8 cellular contexts compared by ENCODE assay signal in the genomic region with DNA sequence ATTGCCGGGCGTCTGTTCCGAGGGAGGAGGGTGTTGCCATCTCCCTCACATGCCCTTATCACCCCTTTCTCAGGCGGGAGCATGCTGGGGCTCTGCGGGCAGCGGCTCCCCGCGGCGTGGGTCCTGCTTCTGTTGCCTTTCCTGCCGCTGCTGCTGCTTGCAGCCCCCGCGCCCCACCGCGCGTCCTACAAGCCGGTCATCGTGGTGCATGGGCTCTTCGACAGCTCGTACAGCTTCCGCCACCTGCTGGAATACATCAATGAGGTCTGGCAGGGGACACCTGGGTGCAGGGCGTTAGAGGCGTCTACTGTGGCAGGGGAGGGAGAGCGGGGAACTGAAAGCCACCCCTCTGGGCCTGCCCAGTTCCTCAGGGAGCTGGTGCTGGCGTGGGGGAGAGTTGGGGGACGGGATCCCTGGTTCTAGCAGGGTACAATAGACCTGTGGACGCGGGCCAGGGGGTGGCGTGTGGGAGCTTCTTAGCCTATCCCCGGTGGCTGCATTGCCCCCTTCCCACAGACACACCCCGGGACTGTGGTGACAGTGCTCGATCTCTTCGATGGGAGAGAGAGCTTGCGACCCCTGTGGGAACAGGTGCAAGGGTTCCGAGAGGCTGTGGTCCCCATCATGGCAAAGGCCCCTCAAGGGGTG. TPM values are rescaled to one million over a fixed set of nuclear protein-coding genes. Genes with fewer than 3 reads are reported as not detected.
DNase-seq lines count a peak whose midpoint lies in the region; ATAC-seq and TF ChIP-seq lines count a peak whose summit lies in the region.

No MANE protein-coding gene starts in this region.

- peak overlapping the region; percentile 87 for H3K14ac ChIP-seq in IMR-90 (replicated peaks; ENCODE audit: low read depth, low read length)

- intact Hi-C loops in IMR-90 (cut with micrococcal nuclease): loop anchor here (1.0 to 10.0 kb wide), 6 partner anchors 35 to 252 kb away; a partner anchor contains a TSS
- intact Hi-C loops in transverse colon (cut with DNase I; ENCODE audit: low total_unique reads): loop anchor here (2.0 to 5.0 kb wide), 2 partner anchors 36 to 502 kb away; a partner anchor contains a TSS

- peak overlapping the region; percentile 75 for H3K23ac ChIP-seq in IMR-90 (ENCODE audit: low read depth, low read length)

- H3K27ac ChIP-seq in IMR-90 (ENCODE audit: insufficient read depth, low read length): peak overlapping the region; percentile 84
- H3K27ac ChIP-seq in transverse colon: peak overlapping the region; percentile 85 to 97 (median 90)

- H4K5ac ChIP-seq in IMR-90 (ENCODE audit: low read depth, low read length): peak overlapping the region; percentile 51; the same call in 1 of the 2 replicates

- 0 out of 2 replicates have a peak overlapping the region, but pooled peaks have one; percentile 78 for H3K56ac ChIP-seq in IMR-90 (ENCODE audit: extremely low read depth, insufficient read depth, low read length)

- H2AK9ac ChIP-seq in IMR-90 (replicated peaks; ENCODE audit: low read depth, low read length, poor library complexity): peak overlapping the region; percentile 98

- peak; percentile 26 for DNase-seq in NK-92 treated with Interleukin-12 subunit alpha and Interleukin-12 subunit beta, amount 100 ng/mL, for 24 hours (lab: John Stamatoyannopoulos, UW)
- DNase-seq in NK-92 (lab: John Stamatoyannopoulos, UW; ENCODE audit: unreplicated experiment) (no peak), IMR-90 (peak; percentile 71), RKO (ENCODE audit: low spot score) (peak; percentile 75), fibroblast of the aortic adventitia (ENCODE audit: low read depth) (peak; percentile 64), neural crest cell (ENCODE audit: low read depth, low spot score) (peak; percentile 41), transverse colon (peak; percentile 85)
- DNase-seq in activated effector memory CD4-positive, alpha-beta T cell treated with Interleukin-2 at 50 U/mL for 16 hours: peak; percentile 53

- peaks cover 14% of the 10 kb centered on the region for H3K36me3 Mint-ChIP-seq in neural crest cell (ENCODE audit: low read depth)

- H3K36me3 ChIP-seq in IMR-90 (ENCODE audit: control insufficient read depth, insufficient read depth, low read length): peaks cover 11% of the 10 kb centered on the region
- peaks cover 0 to 9% (median 0%) of the 10 kb centered on the region in 4 donors for H3K36me3 ChIP-seq in transverse colon

- peaks cover 46% of the 10 kb centered on the region for H3K4me1 Mint-ChIP-seq in neural crest cell

- no peak for TF ChIP-seq EP300 in transverse colon (IDR thresholded peaks at IDR 0.05; ENCODE audit: low read depth)

- peak overlapping the region; percentile 78 for H2BK120ac ChIP-seq in IMR-90 (ENCODE audit: low read depth, low read length)

- H3K4me3 ChIP-seq in IMR-90 (ENCODE audit: insufficient read depth, low read depth, low read length): peak overlapping the region; percentile 67
- peak overlapping the region; percentile 75 for H3K4me3 ChIP-seq in fibroblast of the aortic adventitia (ENCODE audit: low read depth, low read length)
- H3K4me3 ChIP-seq in transverse colon: peak overlapping the region; percentile 48 to 85 (median 70)

- peak overlapping the region; percentile 84 for H3K4ac ChIP-seq in IMR-90 (ENCODE audit: low read depth, low read length)

- no peak overlapping the region; the same call in 1 of the 2 replicates for H2BK20ac ChIP-seq in IMR-90 (ENCODE audit: low read depth, low read length)

- peak overlapping the region; percentile 75 to 96 for H4K8ac ChIP-seq in IMR-90 (ENCODE audit: low read depth in 2 of 2, low read length in 2 of 2)

- no peaks in the 10 kb centered on the region for H3K27me3 Mint-ChIP-seq in neural crest cell (ENCODE audit: low read depth)

- peak overlapping the region; percentile 79 for H3K4me2 ChIP-seq in IMR-90 (ENCODE audit: low read depth, low read length)

- H3K27me3 ChIP-seq in IMR-90 (ENCODE audit: control insufficient read depth, insufficient read depth, low read length) (no peaks in the 10 kb centered on the region), transverse colon (no peaks in the 10 kb centered on the region)

- no peaks in the 10 kb centered on the region for H4K20me1 ChIP-seq in IMR-90 (ENCODE audit: insufficient read depth, low read length)

- POLR2A ChIA-PET in IMR-90 (lab: Charles Lee; ENCODE audit: unreplicated experiment): no interaction called here

- 0 out of 3 replicates have a peak overlapping the region, but pooled peaks have one; percentile 16 for H2BK15ac ChIP-seq in IMR-90 (ENCODE audit: low read depth, low read length)

- H3K4me3 Mint-ChIP-seq in neural crest cell: peak overlapping the region; percentile 100

- H3K9me3 ChIP-seq in IMR-90 (ENCODE audit: control insufficient read depth, insufficient read depth, low read length) (no peaks in the 10 kb centered on the region), transverse colon (no peaks in the 10 kb centered on the region)

- 2% methylated on average over 19 of the region's 34 CpGs; no CpG with 5 or more reads in 1 of the 2 experiments for WGBS in IMR-90 (ENCODE audit: extremely low coverage in 2 of 2, insufficient read length in 1 of 2), 2 experiments
- WGBS in transverse colon (ENCODE audit: low coverage in 1 of 2), 2 donors: 3% methylated on average over 34 of the region's 34 CpGs; no CpG with 5 or more reads in 1 of the 2 donors

- H2AFZ ChIP-seq in IMR-90 (replicated peaks; ENCODE audit: low read length, poor library complexity): peak overlapping the region; percentile 96

- H3K18ac ChIP-seq in IMR-90 (ENCODE audit: low read depth, low read length): no peak overlapping the region; the same call in 1 of the 2 replicates

- no peaks in the 10 kb centered on the region for H3K9me3 Mint-ChIP-seq in neural crest cell

- TF ChIP-seq POLR2A in IMR-90 (IDR thresholded peaks at IDR 0.05; ENCODE audit: low read depth, low read length) (no peak), transverse colon (IDR thresholded peaks at IDR 0.05) (peak; percentile 48)

- H4K91ac ChIP-seq in IMR-90 (ENCODE audit: insufficient read depth, low read depth, low read length): peak overlapping the region; percentile 86; the same call in 1 of the 2 replicates

- TF ChIP-seq RAD21 in IMR-90 (IDR thresholded peaks at IDR 0.05; ENCODE audit: low read length): peak; percentile 72

- H3K27ac Mint-ChIP-seq in neural crest cell (ENCODE audit: unreplicated experiment): peak overlapping the region; percentile 100

- no TSS peak for BruUV-seq in IMR-90 (replicated peaks; lab: Mats Ljungman, UMichigan)

- H2BK5ac ChIP-seq in IMR-90 (ENCODE audit: low read depth, low read length, poor library complexity, severe bottlenecking): peak overlapping the region; percentile 82

- in situ Hi-C loops in IMR-90 (cut with MboI; ENCODE audit: low sequenced_read_pairs): loop anchor here (5.0 kb wide), 1 partner anchor 37 kb away; no protein-coding TSS in a partner anchor
- in situ Hi-C loops in transverse colon (cut with MboI; ENCODE audit: low pct_ligation_motif_present in 1 of 4, low pct_unique_long_range_greater_than_20kb in 1 of 4, low sequenced_read_pairs in 3 of 4): no loop called here

- peak overlapping the region; percentile 57; the same call in 1 of the 2 replicates for H2AK5ac ChIP-seq in IMR-90 (ENCODE audit: low read depth, low read length)

- dilution Hi-C loops in IMR-90 (cut with HindIII; ENCODE audit: low sequenced_read_pairs, unreplicated experiment): no loop called here

- TF ChIP-seq CTCF in IMR-90 (conservative IDR thresholded peaks at IDR 0.05; ENCODE audit: low read depth, low read length) (peak; percentile 56), fibroblast of the aortic adventitia (IDR thresholded peaks at IDR 0.05; ENCODE audit: insufficient read depth, low read length) (peak; percentile 53), neural crest cell (conservative IDR thresholded peaks at IDR 0.05) (peak; percentile 67), transverse colon (IDR thresholded peaks at IDR 0.05) (peak; percentile 56 to 89 (median 61))

- 0 out of 2 replicates have a peak, but pooled peaks cover 4% of the 10 kb centered on the region for H3K9me1 ChIP-seq in IMR-90 (ENCODE audit: insufficient read depth, low read length)

- H3K79me1 ChIP-seq in IMR-90 (ENCODE audit: low read depth in 1 of 2, low read length in 2 of 2): peaks cover 6 to 34% of the 10 kb centered on the region in 2 experiments

- peak overlapping the region; percentile 70 for H3K9ac ChIP-seq in IMR-90 (ENCODE audit: low read depth, low read length)

- H3K4me1 ChIP-seq in IMR-90 (ENCODE audit: control insufficient read depth, insufficient read depth, low read length): peaks cover 23% of the 10 kb centered on the region
- H3K4me1 ChIP-seq in transverse colon: peaks cover 15 to 38% (median 36%) of the 10 kb centered on the region in 4 donors

- ATAC-seq in IMR-90 (ENCODE audit: low read depth): peak; percentile 50

- CTCF ChIA-PET in IMR-90 (lab: Yijun Ruan, JAX): interaction anchor here (1.0 to 1.1 kb wide), 2 partner anchors 40 to 45 kb away, joined by 3 read pairs; a partner anchor contains a TSS

RNA-seq across cellular contexts. Expression of a gene that starts 0.7 kb away (rescaled TPM):
- total RNA-seq in IMR-90 (2012; rRNA removed) (2.2 and 3.2 TPM in 2 replicates), fibroblast of the aortic adventitia (ENCODE audit: low replicate concordance) (7.1 and 30.2 TPM in 2 replicates), neural crest cell (60.9 and 62.3 TPM in 2 replicates), transverse colon (10 to 100 TPM; 13.1 to 80.0 (median 28.1) TPM)
- 16.2 and 18.7 TPM in 2 replicates for polyA plus RNA-seq in IMR-90 (2012; rRNA removed)
- 12.7 and 14.1 TPM in 2 replicates for polyA plus RNA-seq in IMR-90 (2012; cell fraction: cytosol; rRNA removed)
- 40.2 and 46.8 TPM in 2 replicates for polyA plus RNA-seq in IMR-90 (2012; cell fraction: nucleus; rRNA removed; ENCODE audit: low replicate concordance)

RNA-seq across cellular contexts. Expression of a gene that starts 2.9 kb away (rescaled TPM):
- total RNA-seq in IMR-90 (2012; rRNA removed) (not detected in 2 replicates), fibroblast of the aortic adventitia (ENCODE audit: low replicate concordance) (0.41 and 0.54 TPM in 2 replicates), neural crest cell (3.1 and 4.1 TPM in 2 replicates), transverse colon (1 to 10 TPM in 2 of 4 donors, not detected in 2; 2.4 to 2.7 TPM)
- polyA plus RNA-seq in IMR-90 (2012; rRNA removed): 0.87 and 0.99 TPM in 2 replicates
- polyA plus RNA-seq in IMR-90 (2012; cell fraction: cytosol; rRNA removed): 0.55 and 1.3 TPM in 2 replicates
- polyA plus RNA-seq in IMR-90 (2012; cell fraction: nucleus; rRNA removed; ENCODE audit: low replicate concordance): 3.9 and 5.7 TPM in 2 replicates

RNA-seq across cellular contexts. Expression of a gene that starts 9.8 kb away (rescaled TPM):
- total RNA-seq in IMR-90 (2012; rRNA removed) (0.18 and 0.28 TPM in 2 replicates), fibroblast of the aortic adventitia (ENCODE audit: low replicate concordance) (0.16 and 0.72 TPM in 2 replicates), neural crest cell (39.3 and 44.0 TPM in 2 replicates), transverse colon (10 to 100 TPM in 3 of 4 donors, 1 to 10 TPM in 1; 2.6 to 79.4 (median 16.2) TPM)
- polyA plus RNA-seq in IMR-90 (2012; rRNA removed): 4.7 and 5.7 TPM in 2 replicates
- polyA plus RNA-seq in IMR-90 (2012; cell fraction: cytosol; rRNA removed): 0.71 and 1.8 TPM in 2 replicates
- polyA plus RNA-seq in IMR-90 (2012; cell fraction: nucleus; rRNA removed; ENCODE audit: low replicate concordance): 69.1 and 72.4 TPM in 2 replicates

RNA-seq across cellular contexts. Expression of a gene that starts 21.2 kb away (rescaled TPM):
- total RNA-seq in IMR-90 (2012; rRNA removed): 27.2 TPM in 2 replicates
- 116 and 126 TPM in 2 replicates for polyA plus RNA-seq in IMR-90 (2012; rRNA removed)
- 104 and 146 TPM in 2 replicates for polyA plus RNA-seq in IMR-90 (2012; cell fraction: cytosol; rRNA removed)
- 76.1 and 123 TPM in 2 replicates for polyA plus RNA-seq in IMR-90 (2012; cell fraction: nucleus; rRNA removed; ENCODE audit: low replicate concordance)
- total RNA-seq in fibroblast of the aortic adventitia (ENCODE audit: low replicate concordance): 19.1 and 41.1 TPM in 2 replicates
- total RNA-seq in neural crest cell: 88.9 and 92.9 TPM in 2 replicates
- total RNA-seq in transverse colon: 10 to 100 TPM; 17.9 to 67.2 (median 50.1) TPM

RNA-seq across cellular contexts. Expression of a gene that starts 23.6 kb away (rescaled TPM):
- total RNA-seq in IMR-90 (2012; rRNA removed): 18.8 and 28.1 TPM in 2 replicates
- 34.1 and 41.4 TPM in 2 replicates for polyA plus RNA-seq in IMR-90 (2012; rRNA removed)
- 33.4 and 41.0 TPM in 2 replicates for polyA plus RNA-seq in IMR-90 (2012; cell fraction: cytosol; rRNA removed)
- polyA plus RNA-seq in IMR-90 (2012; cell fraction: nucleus; rRNA removed; ENCODE audit: low replicate concordance): 16.1 and 29.7 TPM in 2 replicates
- total RNA-seq in fibroblast of the aortic adventitia (ENCODE audit: low replicate concordance): 13.2 and 43.5 TPM in 2 replicates
- total RNA-seq in neural crest cell: 60.2 and 60.7 TPM in 2 replicates
- 100 to 1,000 TPM in 3 of 4 donors, 10 to 100 TPM in 1; 36.0 to 212 (median 120) TPM for total RNA-seq in transverse colon
